Comparison of ENCODE assay signal across 18 cellular contexts in genomic region chrX:34809096-34809495, GRCh38.
DNase-seq lines count a peak whose midpoint lies in the region; ATAC-seq and TF ChIP-seq lines count a peak whose summit lies in the region.
"Had no signal": no experiment of that assay in that cellular context is flagged by ENCODE, and none has a peak within 500 bp of the region (broad histone marks: within the 10 kb centered on the region; RNA-seq: fewer than 3 reads in every experiment).

No MANE protein-coding gene starts in this region.

- H3K79me2 ChIP-seq in MM.1S (ENCODE audit: low read length): no peaks in the 10 kb centered on the region

- no peaks in the 10 kb centered on the region for H3K9me2 ChIP-seq in MM.1S (replicated peaks; ENCODE audit: insufficient read depth, low read length)

- H3K27me3 Mint-ChIP-seq in activated CD4-positive, alpha-beta T cell treated with anti-CD3 and anti-CD28 coated beads for 36 hours: no peaks in the 10 kb centered on the region
- H3K27me3 Mint-ChIP-seq: B cell; CD4-positive, CD25-positive, alpha-beta regulatory T cell had no signal

- no peaks in the 10 kb centered on the region for H3K36me3 Mint-ChIP-seq in activated CD4-positive, alpha-beta T cell treated with anti-CD3 and anti-CD28 coated beads for 36 hours (ENCODE audit: low read depth)
- H3K36me3 Mint-ChIP-seq: CD4-positive, CD25-positive, alpha-beta regulatory T cell; CD8-positive, alpha-beta T cell had no signal

- TF ChIP-seq CTCF in MM.1S (IDR thresholded peaks at IDR 0.05; ENCODE audit: low read length): no peak
- TF ChIP-seq CTCF in astrocyte of the spinal cord (IDR thresholded peaks at IDR 0.05; ENCODE audit: low read depth, low read length): no peak

- CTCF ChIA-PET in activated CD4-positive, alpha-beta T cell treated with anti-CD3 and anti-CD28 coated beads for 36 hours (lab: Charles Lee): no interaction called here

- no peaks in the 10 kb centered on the region for H3F3A ChIP-seq in MM.1S (ENCODE audit: insufficient read depth, low read length)

- POLR2A ChIA-PET in activated CD4-positive, alpha-beta T cell treated with anti-CD3 and anti-CD28 coated beads for 36 hours (lab: Charles Lee): no interaction called here

- H3K4me2 ChIP-seq in MM.1S (ENCODE audit: low read depth, low read length): no peak overlapping the region
- H3K4me2 ChIP-seq: BLaER1 had no signal

- no peak for DNase-seq in MM.1S
- DNase-seq in astrocyte of the spinal cord (ENCODE audit: low read depth, low spot score): peak; percentile 12
- DNase-seq in fibroblast of the conjunctiva (ENCODE audit: low read depth): peak; percentile 12
- no peak for DNase-seq in activated CD4-positive, alpha-beta T cell treated with anti-CD3 and anti-CD28 coated beads for 36 hours
- no peak for DNase-seq in activated CD4-positive, alpha-beta T cell treated with anti-CD3 and anti-CD28 coated beads, Interleukin-2, amount 50 U/mL, for 48 hours
- no peak for DNase-seq in activated CD8-positive, alpha-beta memory T cell treated with anti-CD3 and anti-CD28 coated beads for 24 hours
- DNase-seq: Caco-2; CD4-positive, CD25-positive, alpha-beta regulatory T cell; CD8-positive, alpha-beta T cell; DMS153; DND-41; GOT3; HFFc6 had no signal

- ATAC-seq in activated CD4-positive, alpha-beta T cell treated with anti-CD3 and anti-CD28 coated beads for 36 hours: no peak
- ATAC-seq: CD8-positive, alpha-beta T cell had no signal

- no peaks in the 10 kb centered on the region for H3K9me3 ChIP-seq in MM.1S (replicated peaks; ENCODE audit: insufficient read depth, low read length)
- H3K9me3 ChIP-seq: Caco-2, HAP-1 had no signal

- H2AFZ ChIP-seq in MM.1S (ENCODE audit: low read length): peak overlapping the region; percentile 53; the same call in 1 of the 2 replicates

- no peak overlapping the region for H3K4me3 ChIP-seq in MM.1S (ENCODE audit: low read length)
- no peak overlapping the region for H3K4me3 ChIP-seq in astrocyte of the spinal cord (ENCODE audit: low read depth, low read length)
- H3K4me3 ChIP-seq: BLaER1, HAP-1 had no signal

- H3K4me1 Mint-ChIP-seq in activated CD4-positive, alpha-beta T cell treated with anti-CD3 and anti-CD28 coated beads for 36 hours: no peaks in the 10 kb centered on the region
- H3K4me1 Mint-ChIP-seq: B cell; CD4-positive, CD25-positive, alpha-beta regulatory T cell had no signal

- intact Hi-C loops in activated CD4-positive, alpha-beta T cell treated with anti-CD3 and anti-CD28 coated beads for 36 hours (cut with DNase I, micrococcal nuclease): no loop called here

- no peak overlapping the region for H3K9ac ChIP-seq in MM.1S (ENCODE audit: low read length)
- H3K9ac ChIP-seq: BLaER1 had no signal

- H3K27ac ChIP-seq in MM.1S (ENCODE audit: low read length): no peak overlapping the region
- H3K27ac ChIP-seq: 22Rv1, BLaER1, C4-2B had no signal

- H4K20me1 ChIP-seq in MM.1S (ENCODE audit: insufficient read depth, low read length): no peaks in the 10 kb centered on the region
- H4K20me1 ChIP-seq: BLaER1 had no signal

- H3K36me3 ChIP-seq in MM.1S (replicated peaks; ENCODE audit: insufficient read depth, low read length): no peaks in the 10 kb centered on the region
- H3K36me3 ChIP-seq: BLaER1, HAP-1 had no signal

- H3K9me3 Mint-ChIP-seq in activated CD4-positive, alpha-beta T cell treated with anti-CD3 and anti-CD28 coated beads for 36 hours (ENCODE audit: low read depth): peaks cover 1% of the 10 kb centered on the region
- H3K9me3 Mint-ChIP-seq: CD8-positive, alpha-beta T cell; HFFc6 had no signal

- in situ Hi-C loops in astrocyte of the spinal cord (cut with HindIII; ENCODE audit: low sequenced_read_pairs): no loop called here

- H3K4me3 Mint-ChIP-seq in activated CD4-positive, alpha-beta T cell treated with anti-CD3 and anti-CD28 coated beads for 36 hours: no peak overlapping the region
- H3K4me3 Mint-ChIP-seq: B cell; CD4-positive, CD25-positive, alpha-beta regulatory T cell; CD8-positive, alpha-beta T cell; HFFc6 had no signal

- no peaks in the 10 kb centered on the region for H3K27me3 ChIP-seq in MM.1S (replicated peaks; ENCODE audit: insufficient read depth, low read length)

- H3K27ac Mint-ChIP-seq in activated CD4-positive, alpha-beta T cell treated with anti-CD3 and anti-CD28 coated beads for 36 hours: no peak overlapping the region
- H3K27ac Mint-ChIP-seq: B cell; CD4-positive, CD25-positive, alpha-beta regulatory T cell; CD8-positive, alpha-beta T cell; HFFc6 had no signal

- H3K4me1 ChIP-seq in MM.1S (ENCODE audit: low read length): no peaks in the 10 kb centered on the region
- H3K4me1 ChIP-seq: BLaER1, Caco-2, HAP-1 had no signal

Comparison
In these comparisons a context has a peak if more than half of its experiments do, and no peak if none do; other contexts are left out.
1. DNase-seq: peak in astrocyte of the spinal cord (single experiment) and fibroblast of the conjunctiva (single experiment); none in MM.1S (single experiment), activated CD4-positive, alpha-beta T cell treated with anti-CD3 and anti-CD28 coated beads for 36 hours (single experiment), activated CD4-positive, alpha-beta T cell treated with anti-CD3 and anti-CD28 coated beads, Interleukin-2, amount 50 U/mL, for 48 hours (0 of 2) and activated CD8-positive, alpha-beta memory T cell treated with anti-CD3 and anti-CD28 coated beads for 24 hours (single experiment).